Comparison of ENCODE assay signal across 8 cellular contexts in genomic region chrX:11787564-11787963, GRCh38. TPM values are rescaled to one million over a fixed set of nuclear protein-coding genes. Genes with fewer than 3 reads are reported as not detected.
DNase-seq lines count a peak whose midpoint lies in the region; ATAC-seq, FAIRE-seq and TF ChIP-seq lines count a peak whose summit lies in the region.

No MANE protein-coding gene starts in this region.

- POLR2A ChIA-PET in WTC11 (lab: Charles Lee) = no interaction called here

- H3K9me3 Mint-ChIP-seq in WTC11 = no peaks in the 10 kb centered on the region

- CTCF ChIA-PET in WTC11 (lab: Charles Lee) = interaction anchor here (0.6 to 2.4 kb wide), 19 partner anchors 9 to 293 kb away, joined by 3 to 13 read pairs (median 4); partner anchors contain the start of gene MSL3

- H3K27me3 Mint-ChIP-seq in WTC11 (ENCODE audit: low read depth) = no peaks in the 10 kb centered on the region

- TF ChIP-seq CTCF in WTC11 (IDR thresholded peaks at IDR 0.05) = peak; percentile 32; the same call in 1 of the 2 replicates
- peak; percentile 66 for TF ChIP-seq CTCF in bronchial epithelial cell (IDR thresholded peaks at IDR 0.05; ENCODE audit: insufficient read depth, low read length, severe bottlenecking)

- H3K4me1 Mint-ChIP-seq in WTC11 = no peaks in the 10 kb centered on the region

- no peak overlapping the region for H3K4me3 Mint-ChIP-seq in WTC11

- DNase-seq in Right ventricle myocardium superior (peak; percentile 64), Right ventricle myocardium inferior (ENCODE audit: missing footprints) (no peak), WTC11 (ENCODE audit: low spot score) (peak; percentile 85), bronchial epithelial cell (ENCODE audit: low read depth) (peak; percentile 42), left lobe of liver (ENCODE audit: low spot score) (no peak), RPMI8226 (no peak)
- peak; percentile 42 for DNase-seq in stimulated activated CD4-positive, alpha-beta T cell treated with anti-CD3 and anti-CD28 coated beads, Interleukin-2, amount 100 ng/mL, for 4 hours (ENCODE audit: low read depth)

- no peak overlapping the region for H3K27ac Mint-ChIP-seq in WTC11

- no peaks in the 10 kb centered on the region for H3K36me3 ChIP-seq in bronchial epithelial cell (ENCODE audit: control insufficient read depth, insufficient read depth, low read length)

- no peaks in the 10 kb centered on the region for H3K36me3 Mint-ChIP-seq in WTC11

- no peaks in the 10 kb centered on the region for H3K27me3 ChIP-seq in bronchial epithelial cell (ENCODE audit: control insufficient read depth, insufficient read depth, low read length)

- H3K4me3 ChIP-seq in bronchial epithelial cell (ENCODE audit: low read depth, low read length) = peak overlapping the region; percentile 8

- ATAC-seq in Right ventricle myocardium superior (ENCODE audit: poor library complexity) = peak; percentile 53
- ATAC-seq in Right ventricle myocardium inferior = no peak
- ATAC-seq in WTC11 = peak; percentile 100
- peak; percentile 21 for ATAC-seq in left lobe of liver
- ATAC-seq in HG02981 (IDR thresholded peaks at IDR 0.05; ENCODE audit: unreplicated experiment) = no peak

- intact Hi-C loops in Right ventricle myocardium superior (cut with DNase I) (no loop called here), Right ventricle myocardium inferior (cut with DNase I) (no loop called here)

- no peak for FAIRE-seq in bronchial epithelial cell (lab: Jason Lieb, UNC)

TF ChIP-seq in WTC11, 78 proteins besides CTCF, POLR2A, EP300 and RAD21:
- no peak for TF ChIP-seq SOX15 (CRISPR knock-in tag; IDR thresholded peaks at IDR 0.05)
- no peak for TF ChIP-seq USF2 (CRISPR knock-in tag; IDR thresholded peaks at IDR 0.05)
- TF ChIP-seq ZNF232 (CRISPR knock-in tag; IDR thresholded peaks at IDR 0.05) = no peak
- TF ChIP-seq TEAD4 (CRISPR knock-in tag; IDR thresholded peaks at IDR 0.05) = no peak
- no peak for TF ChIP-seq PREB (CRISPR knock-in tag; IDR thresholded peaks at IDR 0.05; ENCODE audit: borderline replicate concordance)
- TF ChIP-seq GABPB1 (CRISPR knock-in tag; IDR thresholded peaks at IDR 0.05) = no peak
- TF ChIP-seq MLX (CRISPR knock-in tag; IDR thresholded peaks at IDR 0.05) = no peak

RNA-seq across cellular contexts. Expression of gene MSL3, which starts 29.5 kb away (rescaled TPM):
- total RNA-seq in Right ventricle myocardium superior = 15.1 TPM
- total RNA-seq in Right ventricle myocardium inferior = 14.6 TPM
- 11.3 to 13.4 TPM (median 12.1 TPM) in 3 replicates for total RNA-seq in WTC11 (2021)
- 14.5 and 19.1 TPM in 2 replicates for total RNA-seq in bronchial epithelial cell
- 9.7 TPM for total RNA-seq in left lobe of liver

Comparison
In these comparisons a context has a peak if more than half of its experiments do, and no peak if none do; other contexts are left out.
1. ATAC-seq: peak in Right ventricle myocardium superior (single experiment), WTC11 (single experiment) and left lobe of liver (single experiment); none in Right ventricle myocardium inferior (single experiment) and HG02981 (single experiment).
2. DNase-seq: peak in Right ventricle myocardium superior (single experiment), WTC11 (single experiment), bronchial epithelial cell (single experiment) and stimulated activated CD4-positive, alpha-beta T cell treated with anti-CD3 and anti-CD28 coated beads, Interleukin-2, amount 100 ng/mL, for 4 hours (single experiment); none in Right ventricle myocardium inferior (single experiment), left lobe of liver (single experiment) and RPMI8226 (single experiment).